In genomic region chr7:106604303-106604918, GRCh38 we compare ENCODE assay signal across 1 cellular context.
TF ChIP-seq lines count a peak whose summit lies in the region.

No MANE protein-coding gene starts in this region.

TF ChIP-seq in GM23338, 12 proteins besides CTCF, POLR2A, EP300 and RAD21 (continued from another document):
- TF ChIP-seq ETS1 (IDR thresholded peaks at IDR 0.05) (no peak), STAT1 (IDR thresholded peaks at IDR 0.05; ENCODE audit: unreplicated experiment) (no peak), JUNB (IDR thresholded peaks at IDR 0.05; ENCODE audit: unreplicated experiment) (no peak), EZH2 (IDR thresholded peaks at IDR 0.05; ENCODE audit: low read depth, unreplicated experiment) (no peak)
